Comparison of ENCODE assay signal across 1 cellular context in the genomic region with DNA sequence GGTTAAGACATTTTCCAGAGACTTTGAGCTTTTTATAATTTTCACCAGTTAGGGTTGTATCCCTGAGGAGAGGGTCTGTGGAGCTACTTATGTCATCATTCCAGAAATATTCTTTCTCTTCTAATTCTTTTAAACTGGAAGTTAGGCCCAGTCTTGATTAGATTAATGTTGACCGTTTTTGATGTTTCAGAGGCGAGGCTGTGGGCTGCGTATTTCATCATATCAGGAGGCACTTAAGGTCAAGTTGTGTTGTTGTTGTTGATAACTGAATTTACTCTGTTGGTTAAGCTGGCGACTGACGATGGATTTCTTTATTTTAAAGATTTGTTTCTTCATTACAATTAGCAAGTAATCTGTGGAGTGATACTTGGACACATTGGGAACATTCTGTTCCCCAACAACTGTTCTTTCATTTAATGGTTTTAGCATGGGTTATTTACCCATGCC.
TF ChIP-seq lines count a peak whose summit lies in the region.

No MANE protein-coding gene starts in this region.

TF ChIP-seq in K562, 482 proteins besides CTCF, POLR2A, EP300 and RAD21 (continued from another document):
- TF ChIP-seq, protein P1, sequence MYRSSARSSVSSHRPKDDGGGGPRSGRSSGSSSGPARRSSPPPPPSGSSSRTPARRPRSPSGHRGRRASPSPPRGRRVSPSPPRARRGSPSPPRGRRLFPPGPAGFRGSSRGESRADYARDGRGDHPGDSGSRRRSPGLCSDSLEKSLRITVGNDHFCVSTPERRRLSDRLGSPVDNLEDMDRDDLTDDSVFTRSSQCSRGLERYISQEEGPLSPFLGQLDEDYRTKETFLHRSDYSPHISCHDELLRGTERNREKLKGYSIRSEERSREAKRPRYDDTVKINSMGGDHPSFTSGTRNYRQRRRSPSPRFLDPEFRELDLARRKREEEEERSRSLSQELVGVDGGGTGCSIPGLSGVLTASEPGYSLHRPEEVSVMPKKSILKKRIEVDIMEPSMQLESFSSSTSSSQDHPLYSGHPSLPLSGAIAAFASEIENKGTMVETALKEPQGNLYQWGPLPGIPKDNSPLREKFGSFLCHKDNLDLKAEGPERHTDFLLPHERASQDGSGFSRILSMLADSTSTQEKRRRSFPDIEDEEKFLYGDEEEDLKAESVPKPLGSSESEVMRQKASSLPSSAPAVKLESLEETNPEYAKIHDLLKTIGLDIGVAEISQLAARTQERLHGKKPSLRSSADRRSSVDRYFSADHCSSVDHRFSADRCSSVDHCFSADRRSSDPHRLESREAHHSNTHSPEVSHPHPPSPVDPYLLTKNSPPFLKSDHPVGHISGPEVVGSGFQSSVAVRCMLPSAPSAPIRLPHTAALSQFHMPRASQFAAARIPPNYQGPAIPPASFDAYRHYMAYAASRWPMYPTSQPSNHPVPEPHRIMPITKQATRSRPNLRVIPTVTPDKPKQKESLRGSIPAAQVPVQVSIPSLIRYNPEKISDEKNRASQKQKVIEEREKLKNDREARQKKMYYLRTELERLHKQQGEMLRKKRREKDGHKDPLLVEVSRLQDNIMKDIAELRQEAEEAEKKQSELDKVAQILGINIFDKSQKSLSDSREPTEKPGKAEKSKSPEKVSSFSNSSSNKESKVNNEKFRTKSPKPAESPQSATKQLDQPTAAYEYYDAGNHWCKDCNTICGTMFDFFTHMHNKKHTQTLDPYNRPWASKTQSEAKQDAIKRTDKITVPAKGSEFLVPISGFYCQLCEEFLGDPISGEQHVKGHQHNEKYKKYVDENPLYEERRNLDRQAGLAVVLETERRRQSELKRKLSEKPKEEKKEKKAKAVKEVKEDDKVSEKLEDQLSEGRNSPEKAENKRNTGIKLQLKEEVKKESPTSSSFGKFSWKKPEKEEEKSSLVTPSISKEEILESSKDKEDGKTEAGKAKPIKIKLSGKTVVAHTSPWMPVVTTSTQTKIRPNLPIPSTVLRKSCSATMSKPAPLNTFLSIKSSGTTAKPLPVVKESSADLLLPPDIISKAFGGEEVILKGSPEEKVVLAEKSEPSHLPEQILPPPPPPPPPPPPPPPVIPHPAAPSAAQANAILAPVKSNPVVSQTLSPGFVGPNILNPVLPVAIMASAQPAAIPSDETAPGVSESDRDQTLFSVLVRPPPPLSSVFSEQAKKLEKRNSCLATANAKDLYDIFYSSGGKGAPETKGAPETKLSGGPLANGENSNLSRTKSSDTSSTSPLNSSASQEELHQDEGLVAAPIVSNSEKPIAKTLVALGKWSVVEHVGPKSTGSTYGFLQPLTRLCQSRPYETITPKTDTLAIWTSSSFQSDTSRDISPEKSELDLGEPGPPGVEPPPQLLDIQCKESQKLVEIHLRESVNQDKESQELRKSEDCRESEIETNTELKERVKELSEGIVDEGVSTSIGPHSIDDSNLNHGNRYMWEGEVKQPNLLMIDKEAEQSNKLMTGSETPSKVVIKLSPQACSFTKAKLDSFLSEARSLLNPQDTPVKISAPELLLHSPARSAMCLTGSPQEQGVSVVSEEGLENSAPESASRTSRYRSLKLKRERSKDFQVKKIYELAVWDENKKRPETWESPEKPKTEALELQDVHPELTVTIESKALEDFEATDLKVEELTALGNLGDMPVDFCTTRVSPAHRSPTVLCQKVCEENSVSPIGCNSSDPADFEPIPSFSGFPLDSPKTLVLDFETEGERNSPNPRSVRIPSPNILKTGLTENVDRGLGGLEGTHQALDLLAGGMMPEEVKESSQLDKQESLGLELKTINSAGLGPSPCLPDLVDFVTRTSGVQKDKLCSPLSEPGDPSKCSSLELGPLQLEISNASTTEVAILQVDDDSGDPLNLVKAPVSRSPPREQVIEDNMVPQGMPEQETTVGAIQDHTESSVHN (IDR thresholded peaks at IDR 0.05; ENCODE audit: borderline replicate concordance in 1 of 2, low read depth in 1 of 2), result no peak
- peak; percentile 34 for TF ChIP-seq HDAC3 (IDR thresholded peaks at IDR 0.05; ENCODE audit: borderline replicate concordance, partially characterized antibody)
- no peak for TF ChIP-seq PHB2 (IDR thresholded peaks at IDR 0.05; ENCODE audit: low read depth)
- TF ChIP-seq ZNF133 (CRISPR knock-in tag; IDR thresholded peaks at IDR 0.05), result no peak
- no peak; the same call in 1 of the 2 replicates for TF ChIP-seq GABPA (tag; conservative IDR thresholded peaks at IDR 0.05; ENCODE audit: low read depth)
- 0 out of 2 replicates have a peak, but pooled peaks have one; percentile 36 for TF ChIP-seq RNF2 (IDR thresholded peaks at IDR 0.05)
- TF ChIP-seq, protein P2, sequence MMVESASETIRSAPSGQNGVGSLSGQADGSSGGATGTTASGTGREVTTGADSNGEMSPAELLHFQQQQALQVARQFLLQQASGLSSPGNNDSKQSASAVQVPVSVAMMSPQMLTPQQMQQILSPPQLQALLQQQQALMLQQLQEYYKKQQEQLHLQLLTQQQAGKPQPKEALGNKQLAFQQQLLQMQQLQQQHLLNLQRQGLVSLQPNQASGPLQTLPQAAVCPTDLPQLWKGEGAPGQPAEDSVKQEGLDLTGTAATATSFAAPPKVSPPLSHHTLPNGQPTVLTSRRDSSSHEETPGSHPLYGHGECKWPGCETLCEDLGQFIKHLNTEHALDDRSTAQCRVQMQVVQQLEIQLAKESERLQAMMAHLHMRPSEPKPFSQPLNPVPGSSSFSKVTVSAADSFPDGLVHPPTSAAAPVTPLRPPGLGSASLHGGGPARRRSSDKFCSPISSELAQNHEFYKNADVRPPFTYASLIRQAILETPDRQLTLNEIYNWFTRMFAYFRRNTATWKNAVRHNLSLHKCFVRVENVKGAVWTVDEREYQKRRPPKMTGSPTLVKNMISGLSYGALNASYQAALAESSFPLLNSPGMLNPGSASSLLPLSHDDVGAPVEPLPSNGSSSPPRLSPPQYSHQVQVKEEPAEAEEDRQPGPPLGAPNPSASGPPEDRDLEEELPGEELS (CRISPR knock-in tag; IDR thresholded peaks at IDR 0.05; ENCODE audit: borderline replicate concordance), result no peak
- no peak for TF ChIP-seq ZNF766 (CRISPR knock-in tag; conservative IDR thresholded peaks at IDR 0.05)
- no peak for TF ChIP-seq MED1 (CRISPR knock-in tag; IDR thresholded peaks at IDR 0.05; ENCODE audit: borderline replicate concordance)
- TF ChIP-seq, protein P3, sequence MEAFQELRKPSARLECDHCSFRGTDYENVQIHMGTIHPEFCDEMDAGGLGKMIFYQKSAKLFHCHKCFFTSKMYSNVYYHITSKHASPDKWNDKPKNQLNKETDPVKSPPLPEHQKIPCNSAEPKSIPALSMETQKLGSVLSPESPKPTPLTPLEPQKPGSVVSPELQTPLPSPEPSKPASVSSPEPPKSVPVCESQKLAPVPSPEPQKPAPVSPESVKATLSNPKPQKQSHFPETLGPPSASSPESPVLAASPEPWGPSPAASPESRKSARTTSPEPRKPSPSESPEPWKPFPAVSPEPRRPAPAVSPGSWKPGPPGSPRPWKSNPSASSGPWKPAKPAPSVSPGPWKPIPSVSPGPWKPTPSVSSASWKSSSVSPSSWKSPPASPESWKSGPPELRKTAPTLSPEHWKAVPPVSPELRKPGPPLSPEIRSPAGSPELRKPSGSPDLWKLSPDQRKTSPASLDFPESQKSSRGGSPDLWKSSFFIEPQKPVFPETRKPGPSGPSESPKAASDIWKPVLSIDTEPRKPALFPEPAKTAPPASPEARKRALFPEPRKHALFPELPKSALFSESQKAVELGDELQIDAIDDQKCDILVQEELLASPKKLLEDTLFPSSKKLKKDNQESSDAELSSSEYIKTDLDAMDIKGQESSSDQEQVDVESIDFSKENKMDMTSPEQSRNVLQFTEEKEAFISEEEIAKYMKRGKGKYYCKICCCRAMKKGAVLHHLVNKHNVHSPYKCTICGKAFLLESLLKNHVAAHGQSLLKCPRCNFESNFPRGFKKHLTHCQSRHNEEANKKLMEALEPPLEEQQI (IDR thresholded peaks at IDR 0.05), result no peak
- no peak for TF ChIP-seq ZNF239 (CRISPR knock-in tag; IDR thresholded peaks at IDR 0.05)
- no peak for TF ChIP-seq SRF (CRISPR knock-in tag; IDR thresholded peaks at IDR 0.05)
- TF ChIP-seq KDM5B (IDR thresholded peaks at IDR 0.05; ENCODE audit: insufficient replicate concordance, low read depth, low read length), result no peak
- no peak for TF ChIP-seq OTX1 (CRISPR knock-in tag; IDR thresholded peaks at IDR 0.05)
- no peak for TF ChIP-seq TEAD4 (IDR thresholded peaks at IDR 0.05; ENCODE audit: low read length)
- TF ChIP-seq TEAD4 (CRISPR knock-in tag; IDR thresholded peaks at IDR 0.05; ENCODE audit: borderline replicate concordance), result no peak
- TF ChIP-seq MTA3 (IDR thresholded peaks at IDR 0.05; ENCODE audit: borderline replicate concordance), result no peak
- TF ChIP-seq, protein P4, sequence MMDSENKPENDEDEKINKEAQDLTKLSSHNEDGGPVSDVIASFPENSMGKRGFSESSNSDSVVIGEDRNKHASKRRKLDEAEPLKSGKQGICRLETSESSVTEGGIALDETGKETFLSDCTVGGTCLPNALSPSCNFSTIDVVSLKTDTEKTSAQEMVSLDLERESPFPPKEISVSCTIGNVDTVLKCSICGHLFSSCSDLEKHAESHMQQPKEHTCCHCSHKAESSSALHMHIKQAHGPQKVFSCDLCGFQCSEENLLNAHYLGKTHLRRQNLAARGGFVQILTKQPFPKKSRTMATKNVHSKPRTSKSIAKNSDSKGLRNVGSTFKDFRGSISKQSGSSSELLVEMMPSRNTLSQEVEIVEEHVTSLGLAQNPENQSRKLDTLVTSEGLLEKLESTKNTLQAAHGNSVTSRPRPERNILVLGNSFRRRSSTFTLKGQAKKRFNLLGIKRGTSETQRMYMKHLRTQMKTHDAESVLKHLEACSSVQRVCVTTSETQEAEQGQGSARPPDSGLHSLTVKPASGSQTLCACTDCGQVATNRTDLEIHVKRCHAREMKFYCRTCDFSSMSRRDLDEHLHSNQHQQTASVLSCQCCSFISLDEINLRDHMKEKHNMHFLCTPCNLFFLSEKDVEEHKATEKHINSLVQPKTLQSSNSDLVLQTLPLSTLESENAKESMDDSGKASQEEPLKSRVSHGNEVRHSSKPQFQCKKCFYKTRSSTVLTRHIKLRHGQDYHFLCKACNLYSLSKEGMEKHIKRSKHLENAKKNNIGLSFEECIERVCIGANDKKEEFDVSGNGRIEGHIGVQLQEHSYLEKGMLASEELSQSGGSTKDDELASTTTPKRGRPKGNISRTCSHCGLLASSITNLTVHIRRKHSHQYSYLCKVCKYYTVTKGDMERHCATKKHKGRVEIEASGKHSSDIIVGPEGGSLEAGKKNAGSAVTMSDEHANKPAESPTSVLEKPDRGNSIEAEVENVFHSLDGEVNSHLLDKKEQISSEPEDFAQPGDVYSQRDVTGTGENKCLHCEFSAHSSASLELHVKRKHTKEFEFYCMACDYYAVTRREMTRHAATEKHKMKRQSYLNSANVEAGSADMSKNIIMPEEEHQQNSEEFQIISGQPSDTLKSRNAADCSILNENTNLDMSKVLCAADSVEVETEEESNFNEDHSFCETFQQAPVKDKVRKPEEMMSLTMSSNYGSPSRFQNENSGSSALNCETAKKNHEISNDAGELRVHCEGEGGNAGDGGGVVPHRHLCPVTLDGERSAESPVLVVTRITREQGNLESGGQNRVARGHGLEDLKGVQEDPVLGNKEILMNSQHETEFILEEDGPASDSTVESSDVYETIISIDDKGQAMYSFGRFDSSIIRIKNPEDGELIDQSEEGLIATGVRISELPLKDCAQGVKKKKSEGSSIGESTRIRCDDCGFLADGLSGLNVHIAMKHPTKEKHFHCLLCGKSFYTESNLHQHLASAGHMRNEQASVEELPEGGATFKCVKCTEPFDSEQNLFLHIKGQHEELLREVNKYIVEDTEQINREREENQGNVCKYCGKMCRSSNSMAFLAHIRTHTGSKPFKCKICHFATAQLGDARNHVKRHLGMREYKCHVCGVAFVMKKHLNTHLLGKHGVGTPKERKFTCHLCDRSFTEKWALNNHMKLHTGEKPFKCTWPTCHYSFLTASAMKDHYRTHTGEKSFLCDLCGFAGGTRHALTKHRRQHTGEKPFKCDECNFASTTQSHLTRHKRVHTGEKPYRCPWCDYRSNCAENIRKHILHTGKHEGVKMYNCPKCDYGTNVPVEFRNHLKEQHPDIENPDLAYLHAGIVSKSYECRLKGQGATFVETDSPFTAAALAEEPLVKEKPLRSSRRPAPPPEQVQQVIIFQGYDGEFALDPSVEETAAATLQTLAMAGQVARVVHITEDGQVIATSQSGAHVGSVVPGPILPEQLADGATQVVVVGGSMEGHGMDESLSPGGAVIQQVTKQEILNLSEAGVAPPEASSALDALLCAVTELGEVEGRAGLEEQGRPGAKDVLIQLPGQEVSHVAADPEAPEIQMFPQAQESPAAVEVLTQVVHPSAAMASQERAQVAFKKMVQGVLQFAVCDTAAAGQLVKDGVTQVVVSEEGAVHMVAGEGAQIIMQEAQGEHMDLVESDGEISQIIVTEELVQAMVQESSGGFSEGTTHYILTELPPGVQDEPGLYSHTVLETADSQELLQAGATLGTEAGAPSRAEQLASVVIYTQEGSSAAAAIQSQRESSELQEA (IDR thresholded peaks at IDR 0.05; ENCODE audit: low read depth), result no peak
- no peak for TF ChIP-seq MTF1 (CRISPR knock-in tag; IDR thresholded peaks at IDR 0.05; ENCODE audit: borderline replicate concordance)
- TF ChIP-seq RB1 (IDR thresholded peaks at IDR 0.05; ENCODE audit: low read depth), result no peak
- no peak for TF ChIP-seq FOXA1 (IDR thresholded peaks at IDR 0.05; ENCODE audit: borderline replicate concordance)
- no peak for TF ChIP-seq CBFB (CRISPR knock-in tag; IDR thresholded peaks at IDR 0.05)
- no peak for TF ChIP-seq CREBBP (IDR thresholded peaks at IDR 0.05; ENCODE audit: low read depth, low read length)
- TF ChIP-seq, protein P5, sequence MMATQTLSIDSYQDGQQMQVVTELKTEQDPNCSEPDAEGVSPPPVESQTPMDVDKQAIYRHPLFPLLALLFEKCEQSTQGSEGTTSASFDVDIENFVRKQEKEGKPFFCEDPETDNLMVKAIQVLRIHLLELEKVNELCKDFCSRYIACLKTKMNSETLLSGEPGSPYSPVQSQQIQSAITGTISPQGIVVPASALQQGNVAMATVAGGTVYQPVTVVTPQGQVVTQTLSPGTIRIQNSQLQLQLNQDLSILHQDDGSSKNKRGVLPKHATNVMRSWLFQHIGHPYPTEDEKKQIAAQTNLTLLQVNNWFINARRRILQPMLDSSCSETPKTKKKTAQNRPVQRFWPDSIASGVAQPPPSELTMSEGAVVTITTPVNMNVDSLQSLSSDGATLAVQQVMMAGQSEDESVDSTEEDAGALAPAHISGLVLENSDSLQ (IDR thresholded peaks at IDR 0.05), result no peak
- no peak for TF ChIP-seq ZNF644 (tag; IDR thresholded peaks at IDR 0.05; ENCODE audit: low read depth)
- no peak for TF ChIP-seq ZNF444 (CRISPR knock-in tag; IDR thresholded peaks at IDR 0.05)
- no peak for TF ChIP-seq ZNF764 (CRISPR knock-in tag; IDR thresholded peaks at IDR 0.05; ENCODE audit: low read depth)
- no peak for TF ChIP-seq PURB (CRISPR knock-in tag; IDR thresholded peaks at IDR 0.05; ENCODE audit: low read depth)
- no peak for TF ChIP-seq STAG1 (CRISPR knock-in tag; IDR thresholded peaks at IDR 0.05; ENCODE audit: borderline replicate concordance)
- no peak for TF ChIP-seq ZKSCAN3 (CRISPR knock-in tag; IDR thresholded peaks at IDR 0.05)
- TF ChIP-seq KDM4B (IDR thresholded peaks at IDR 0.05; ENCODE audit: borderline replicate concordance in 2 of 2, low read depth in 1 of 2), result no peak
- no peak for TF ChIP-seq DMBX1 (CRISPR knock-in tag; IDR thresholded peaks at IDR 0.05; ENCODE audit: borderline replicate concordance)
- TF ChIP-seq ZNF212 (CRISPR knock-in tag; IDR thresholded peaks at IDR 0.05), result no peak
- TF ChIP-seq BCOR (IDR thresholded peaks at IDR 0.05), result no peak
- TF ChIP-seq RBM14 (IDR thresholded peaks at IDR 0.05; ENCODE audit: borderline replicate concordance, insufficient read depth, low read depth, low read length), result no peak
